Comparison of ENCODE assay signal across 1 cellular context in genomic region chr18:28086530-28087172, GRCh38.
TF ChIP-seq lines count a peak whose summit lies in the region.

No MANE protein-coding gene starts in this region.

TF ChIP-seq in SK-N-SH treated with all-trans-retinoic acid at 6 μM for 48 hours, 23 proteins besides CTCF, POLR2A, EP300 and RAD21 (continued from another document):
- TF ChIP-seq TSHZ2 (CRISPR knock-in tag; IDR thresholded peaks at IDR 0.05) = no peak
